8 cellular contexts compared by ENCODE assay signal in the genomic region with DNA sequence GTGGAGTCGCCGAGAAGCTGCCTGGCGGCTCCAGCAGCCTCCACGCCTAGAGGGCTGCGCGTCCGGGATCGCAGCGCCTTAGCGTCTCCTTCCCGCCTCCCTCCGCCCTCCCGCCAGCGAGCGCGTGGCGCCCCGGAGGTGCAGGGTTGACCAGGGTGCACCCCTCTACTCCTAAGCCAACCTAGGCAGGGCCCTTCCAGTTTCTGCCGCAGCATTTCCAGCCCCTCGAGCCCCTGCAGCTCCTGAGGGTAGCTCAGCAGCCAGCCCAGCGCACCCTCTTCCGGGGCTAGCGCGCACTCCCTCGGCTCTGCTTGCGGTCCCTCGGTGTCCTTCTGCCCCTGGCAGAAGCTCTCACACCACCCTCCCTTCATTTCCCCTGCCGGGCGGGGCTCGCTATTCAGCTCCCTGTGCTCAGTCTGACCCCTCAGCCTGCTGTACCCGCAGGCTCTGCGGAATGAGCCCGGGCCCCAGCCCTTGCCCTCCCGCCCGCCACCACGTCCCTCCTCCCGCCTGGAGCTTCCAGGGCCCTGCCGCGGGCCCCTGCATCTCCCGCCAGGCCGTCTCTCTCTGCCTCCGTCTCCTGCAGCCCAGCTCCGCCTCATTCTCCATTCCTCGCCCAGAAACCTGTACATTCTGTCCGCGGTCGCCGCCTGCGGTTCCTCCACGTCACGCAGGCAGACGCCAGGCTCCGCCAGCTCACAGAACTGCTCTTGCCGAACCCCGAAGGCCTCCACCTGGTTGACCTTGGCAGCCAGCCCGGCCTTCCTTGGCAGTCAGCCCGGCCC.
DNase-seq lines count a peak whose midpoint lies in the region; ATAC-seq and TF ChIP-seq lines count a peak whose summit lies in the region.

No MANE protein-coding gene starts in this region.

- ATAC-seq in GM18909 (IDR thresholded peaks at IDR 0.05; ENCODE audit: poor library complexity, unreplicated experiment): peak; percentile 54
- ATAC-seq in HG02763 (IDR thresholded peaks at IDR 0.05; ENCODE audit: unreplicated experiment): no peak
- ATAC-seq in HG03108 (IDR thresholded peaks at IDR 0.05; ENCODE audit: unreplicated experiment): no peak

- peak; percentile 32 for TF ChIP-seq CTCF in epithelial cell of esophagus (IDR thresholded peaks at IDR 0.05; ENCODE audit: insufficient read depth, low read depth, low read length, missing control alignments)

- DNase-seq in NCI-H2029 (lab: John Stamatoyannopoulos, UW) (peak; percentile 79), epithelial cell of esophagus (ENCODE audit: low read depth) (peak; percentile 85), medulla oblongata (ENCODE audit: extremely low spot score) (peak; percentile 64)
- peak in 2 of 3 experiments; percentile 6 to 17 for DNase-seq in activated CD8-positive, alpha-beta memory T cell treated with anti-CD3 and anti-CD28 coated beads for 48 hours (ENCODE audit: low read depth in 2 of 3, low spot score in 2 of 3)
- DNase-seq in stimulated activated CD4-positive, alpha-beta T cell treated with anti-CD3 and anti-CD28 coated beads, Interleukin-4, amount 100 ng/mL, for 48 hours (ENCODE audit: low read depth in 2 of 2): peak; percentile 32 to 33

- H3K4me3 ChIP-seq in epithelial cell of esophagus (ENCODE audit: low read length): peak overlapping the region; percentile 59

Comparison
In these comparisons a context has a peak if more than half of its experiments do, and no peak if none do; other contexts are left out.
1. DNase-seq: peak in every context shown above with its lines; median percentile 85 in epithelial cell of esophagus; 79 in NCI-H2029; 64 in medulla oblongata; 32 in stimulated activated CD4-positive, alpha-beta T cell treated with anti-CD3 and anti-CD28 coated beads, Interleukin-4, amount 100 ng/mL, for 48 hours; 12 in activated CD8-positive, alpha-beta memory T cell treated with anti-CD3 and anti-CD28 coated beads for 48 hours.